Comparison of ENCODE assay signal across 9 cellular contexts in the genomic region with DNA sequence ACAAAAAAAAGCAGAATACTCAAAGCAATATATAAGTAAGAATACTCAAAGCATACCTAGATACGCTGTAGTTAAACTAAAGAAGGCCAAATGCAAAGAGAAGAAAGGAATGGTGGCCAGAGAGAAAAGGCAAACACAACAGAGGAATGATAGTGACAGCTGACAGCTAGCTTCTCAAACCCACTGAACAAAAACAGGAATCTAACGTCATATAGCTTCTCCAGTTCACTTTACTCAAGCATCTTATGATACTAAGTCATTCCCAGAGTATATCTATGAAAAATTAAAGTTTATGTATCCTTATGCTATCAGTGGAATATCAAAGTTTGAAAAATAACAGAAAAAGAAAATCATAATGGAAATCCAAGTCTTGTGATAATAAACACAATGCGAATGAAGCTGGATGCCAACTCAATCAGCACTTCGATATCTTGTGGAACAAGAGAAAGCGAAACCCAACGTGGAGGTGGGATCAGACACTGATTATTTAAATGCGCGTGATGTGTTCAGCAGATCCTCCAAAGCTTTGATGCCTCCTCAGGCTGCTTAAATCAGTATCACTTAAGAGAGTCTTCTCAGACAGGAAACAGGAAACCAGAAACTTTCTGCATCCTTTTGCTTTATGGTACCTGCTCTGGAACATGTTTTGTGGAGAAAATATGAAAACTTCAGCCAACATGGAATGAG.
DNase-seq lines count a peak whose midpoint lies in the region; ATAC-seq and TF ChIP-seq lines count a peak whose summit lies in the region.
"Had no signal": no experiment of that assay in that cellular context is flagged by ENCODE, and none has a peak within 500 bp of the region (broad histone marks: within the 10 kb centered on the region; RNA-seq: fewer than 3 reads in every experiment).

No MANE protein-coding gene starts in this region.

- peaks cover 64% of the 10 kb centered on the region for H3K4me1 Mint-ChIP-seq in memory B cell

- peak; percentile 39 for ATAC-seq in HG02623 (IDR thresholded peaks at IDR 0.05; ENCODE audit: unreplicated experiment)
- peak; percentile 66 for ATAC-seq in memory B cell (ENCODE audit: low read depth)
- ATAC-seq: K562 had no signal

- peaks cover 35% of the 10 kb centered on the region for H3K36me3 Mint-ChIP-seq in memory B cell

- in situ Hi-C loops in GM13977 (cut with MboI; ENCODE audit: low pct_unique_long_range_greater_than_20kb, low sequenced_read_pairs, unreplicated experiment) = no loop called here

- peak; percentile 21 for DNase-seq in GM13977 (ENCODE audit: low spot score)
- peak; percentile 60 to 62 for DNase-seq in activated CD4-positive, alpha-beta T cell treated with anti-CD3 and anti-CD28 coated beads, Interleukin-2, amount 50 U/mL, for 4 hours
- peak in 1 of 2 donors; percentile 54 for DNase-seq in memory B cell (ENCODE audit: low spot score in 2 of 2)
- DNase-seq in NCI-H748 (lab: John Stamatoyannopoulos, UW; ENCODE audit: unreplicated experiment) = no peak
- no peak for DNase-seq in HK-2 (ENCODE audit: unreplicated experiment)
- DNase-seq in kidney tubule cell (ENCODE audit: low spot score) = no peak
- no peak for DNase-seq in NAMALWA (ENCODE audit: low spot score)

- H3K4me3 Mint-ChIP-seq in memory B cell = peak overlapping the region; percentile 54

- H3K27me3 Mint-ChIP-seq in memory B cell = no peaks in the 10 kb centered on the region

- H3K27ac Mint-ChIP-seq in memory B cell = peak overlapping the region; percentile 91

- H3K9me3 Mint-ChIP-seq in memory B cell = peaks cover 5% of the 10 kb centered on the region

- TF ChIP-seq CTCF in GM13977 (IDR thresholded peaks at IDR 0.05; ENCODE audit: extremely low read depth, insufficient read depth, missing control alignments) = no peak

Comparison
In these comparisons a context has a peak if more than half of its experiments do, and no peak if none do; other contexts are left out.
1. DNase-seq: peak in GM13977 (single experiment) and activated CD4-positive, alpha-beta T cell treated with anti-CD3 and anti-CD28 coated beads, Interleukin-2, amount 50 U/mL, for 4 hours (2 of 2); none in NCI-H748 (single experiment), HK-2 (single experiment), kidney tubule cell (single experiment) and NAMALWA (single experiment).